Comparison of ENCODE assay signal across 12 cellular contexts in genomic region chr2:168699834-168700417, GRCh38.
DNase-seq lines count a peak whose midpoint lies in the region; ATAC-seq and TF ChIP-seq lines count a peak whose summit lies in the region.
"Had no signal": no experiment of that assay in that cellular context is flagged by ENCODE, and none has a peak within 500 bp of the region (broad histone marks: within the 10 kb centered on the region; RNA-seq: fewer than 3 reads in every experiment).

No MANE protein-coding gene starts in this region.

- H3K27ac Mint-ChIP-seq in activated CD8-positive, alpha-beta T cell treated with anti-CD3 and anti-CD28 coated beads for 36 hours = no peak overlapping the region
- H3K27ac Mint-ChIP-seq: activated CD4-positive, alpha-beta memory T cell treated with anti-CD3 and anti-CD28 coated beads, Interleukin-2, amount 10 ng/mL, durations not matched to agents 7 days and 5 days had no signal

- intact Hi-C loops in activated CD8-positive, alpha-beta T cell treated with anti-CD3 and anti-CD28 coated beads for 36 hours (cut with micrococcal nuclease) = no loop called here

- CTCF ChIA-PET in activated CD8-positive, alpha-beta T cell treated with anti-CD3 and anti-CD28 coated beads for 36 hours (lab: Charles Lee) = interaction anchor here (1.2 kb wide), 1 partner anchor 223 kb away, joined by 3 read pairs; no protein-coding TSS in a partner anchor

- H3K9me3 Mint-ChIP-seq in activated CD8-positive, alpha-beta T cell treated with anti-CD3 and anti-CD28 coated beads for 36 hours = no peaks in the 10 kb centered on the region
- H3K9me3 Mint-ChIP-seq: activated CD4-positive, alpha-beta memory T cell treated with anti-CD3 and anti-CD28 coated beads, Interleukin-2, amount 10 ng/mL, durations not matched to agents 7 days and 5 days had no signal

- POLR2A ChIA-PET in activated CD8-positive, alpha-beta T cell treated with anti-CD3 and anti-CD28 coated beads for 36 hours (lab: Charles Lee) = no interaction called here

- no peaks in the 10 kb centered on the region for H3K4me1 Mint-ChIP-seq in activated CD8-positive, alpha-beta T cell treated with anti-CD3 and anti-CD28 coated beads for 36 hours (ENCODE audit: low read depth)
- H3K4me1 Mint-ChIP-seq: activated CD4-positive, alpha-beta memory T cell treated with anti-CD3 and anti-CD28 coated beads, Interleukin-2, amount 10 ng/mL, durations not matched to agents 7 days and 5 days had no signal

- TF ChIP-seq CTCF in fibroblast of the aortic adventitia (IDR thresholded peaks at IDR 0.05; ENCODE audit: insufficient read depth, low read length) = no peak
- TF ChIP-seq CTCF in activated CD8-positive, alpha-beta T cell treated with anti-CD3 and anti-CD28 coated beads for 36 hours (IDR thresholded peaks at IDR 0.05) = no peak

- no peak overlapping the region for H3K4me3 ChIP-seq in fibroblast of the aortic adventitia (ENCODE audit: low read depth, low read length)
- H3K4me3 ChIP-seq: PC-9 had no signal

- DNase-seq in Ammon's horn (ENCODE audit: low spot score) = peak; percentile 71
- DNase-seq in NCI-H69 (lab: John Stamatoyannopoulos, UW) = peak; percentile 67
- peak; percentile 74 for DNase-seq in fibroblast of the aortic adventitia (ENCODE audit: low read depth)
- DNase-seq in myocyte (ENCODE audit: low read depth) = peak; percentile 85
- DNase-seq in OCI-M1 (lab: John Stamatoyannopoulos, UW) = no peak
- DNase-seq in activated CD8-positive, alpha-beta T cell treated with anti-CD3 and anti-CD28 coated beads for 36 hours = no peak
- DNase-seq in activated effector memory CD4-positive, alpha-beta T cell treated with Interleukin-2 at 50 U/mL for 16 hours = no peak
- DNase-seq: activated CD4-positive, alpha-beta memory T cell treated with anti-CD3 and anti-CD28 coated beads, Interleukin-2, amount 10 ng/mL, durations not matched to agents 7 days and 5 days; PC-9; stimulated activated CD8-positive, alpha-beta memory T cell treated with anti-CD3 and anti-CD28 coated beads, Interleukin-4, amount 100 ng/mL, for 48 hours had no signal

- H3K36me3 Mint-ChIP-seq in activated CD8-positive, alpha-beta T cell treated with anti-CD3 and anti-CD28 coated beads for 36 hours (ENCODE audit: low read depth) = peaks cover 27% of the 10 kb centered on the region

- H3K27me3 Mint-ChIP-seq in activated CD8-positive, alpha-beta T cell treated with anti-CD3 and anti-CD28 coated beads for 36 hours = no peaks in the 10 kb centered on the region
- H3K27me3 Mint-ChIP-seq: activated CD4-positive, alpha-beta memory T cell treated with anti-CD3 and anti-CD28 coated beads, Interleukin-2, amount 10 ng/mL, durations not matched to agents 7 days and 5 days had no signal

- no peak overlapping the region for H3K4me3 Mint-ChIP-seq in activated CD8-positive, alpha-beta T cell treated with anti-CD3 and anti-CD28 coated beads for 36 hours
- H3K4me3 Mint-ChIP-seq: activated CD4-positive, alpha-beta memory T cell treated with anti-CD3 and anti-CD28 coated beads, Interleukin-2, amount 10 ng/mL, durations not matched to agents 7 days and 5 days; neural crest cell had no signal

- ATAC-seq in HG02852 (IDR thresholded peaks at IDR 0.05; ENCODE audit: unreplicated experiment) = no peak
- no peak for ATAC-seq in activated CD8-positive, alpha-beta T cell treated with anti-CD3 and anti-CD28 coated beads for 36 hours

Comparison
In these comparisons a context has a peak if more than half of its experiments do, and no peak if none do; other contexts are left out.
1. DNase-seq: peak in Ammon's horn (single experiment), NCI-H69 (single experiment), fibroblast of the aortic adventitia (single experiment) and myocyte (single experiment); none in OCI-M1 (single experiment), activated CD8-positive, alpha-beta T cell treated with anti-CD3 and anti-CD28 coated beads for 36 hours (single experiment) and activated effector memory CD4-positive, alpha-beta T cell treated with Interleukin-2 at 50 U/mL for 16 hours (single experiment).